34 cellular contexts compared by ENCODE assay signal in the genomic region with DNA sequence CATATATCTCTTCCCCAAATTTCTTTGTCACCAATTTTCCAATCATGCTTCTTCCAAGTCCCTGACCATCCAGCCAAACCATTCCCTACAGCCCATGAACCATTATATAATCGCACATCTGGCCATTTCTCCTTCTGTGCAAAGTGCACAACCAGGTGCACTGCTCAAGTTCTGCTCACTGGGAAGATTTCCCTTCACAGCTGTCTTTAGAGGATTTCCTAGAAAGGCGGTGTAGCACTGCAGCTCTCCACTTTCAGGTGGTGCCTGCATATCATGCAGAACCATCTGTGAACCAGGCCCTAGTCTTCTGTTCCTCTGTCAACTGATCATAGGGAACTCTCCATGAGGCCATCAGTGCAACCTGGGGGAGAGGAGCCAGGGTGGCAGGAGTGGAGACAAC.
"Had no signal": no experiment of that assay in that cellular context is flagged by ENCODE, and none has a peak within 500 bp of the region (broad histone marks: within the 10 kb centered on the region; RNA-seq: fewer than 3 reads in every experiment).

No MANE protein-coding gene starts in this region.

- H3K27me3 ChIP-seq: MG63 had no signal

- H3K4me3 ChIP-seq: MG63 had no signal

- H3K36me3 ChIP-seq: MG63 had no signal

- DNase-seq: Karpas-422, Kasumi-1, MG63, MM.1S, MV-4-11, NCI-H1048, NCI-H1092, NCI-H1092 treated with DMSO at 0.1 percent for 48 hours, NCI-H1105, NCI-H1105 treated with DMSO at 0.1 percent for 48 hours, NCI-H1417, NCI-H1417 treated with DMSO at 0.1 percent for 48 hours, NCI-H1436, NCI-H1436 treated with DMSO at 0.1 percent for 48 hours, NCI-H146, NCI-H1694, NCI-H1694 treated with DMSO at 0.1 percent for 48 hours, NCI-H187, NCI-H187 treated with DMSO at 0.1 percent for 48 hours, NCI-H1930, NCI-H2029, NCI-H2029 treated with DMSO at 0.1 percent for 48 hours, NCI-H2081, NCI-H2081 treated with DMSO at 0.1 percent for 48 hours, NCI-H2107, NCI-H2171, NCI-H2171 treated with DMSO at 0.1 percent for 48 hours, NCI-H2227 treated with DMSO at 0.1 percent for 48 hours, NCI-H226, NCI-H345, NCI-H446, NCI-H446 treated with DMSO at 0.1 percent for 48 hours, NCI-H510A, NCI-H510A treated with DMSO at 0.1 percent for 48 hours had no signal
